ENCODE assay signal across 1 cellular context in the genomic region with DNA sequence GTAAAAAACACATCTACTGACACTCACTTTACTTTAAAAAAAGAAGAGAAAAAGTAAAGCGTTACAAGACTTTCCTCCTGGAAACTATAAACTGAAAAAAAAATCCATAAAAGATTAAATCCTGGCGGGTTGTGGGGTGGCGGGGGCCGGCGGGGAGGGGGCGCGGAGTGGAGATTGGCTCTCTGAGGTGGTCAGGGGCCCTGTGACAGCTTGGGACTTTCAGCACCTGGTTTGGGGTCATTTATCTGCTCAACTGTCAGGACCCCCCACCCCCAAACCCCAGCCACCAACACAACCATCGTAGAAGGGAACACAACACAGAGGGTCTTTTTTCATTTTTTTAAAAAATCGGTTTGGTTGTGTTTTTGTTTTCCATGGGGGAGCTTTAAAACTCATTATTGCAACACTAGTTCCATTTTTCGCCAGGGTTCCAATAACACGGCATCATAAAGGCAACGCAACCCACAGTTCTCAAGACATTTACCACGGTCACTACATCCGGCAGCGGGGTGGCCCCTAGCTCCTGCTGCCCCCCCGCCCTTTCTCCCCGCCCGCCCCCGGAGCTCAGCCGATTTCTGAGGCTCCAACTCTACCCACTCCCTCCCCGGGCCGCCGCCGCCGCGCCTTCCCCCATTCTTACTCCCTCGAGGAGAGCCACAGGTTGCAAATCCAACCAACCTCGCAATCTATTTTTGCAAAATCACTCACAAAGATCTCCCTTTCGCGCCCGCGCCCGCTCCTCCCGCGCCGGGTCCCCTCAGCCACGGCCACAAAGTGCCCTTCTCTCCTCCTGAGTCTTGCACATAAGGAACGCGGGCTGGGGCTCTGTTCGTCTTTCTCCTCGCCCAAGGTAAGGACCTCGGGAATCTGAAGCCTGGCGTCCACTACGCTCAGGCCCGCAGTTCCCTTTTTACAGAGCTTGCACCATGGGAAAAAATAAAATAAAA.
TF ChIP-seq lines count a peak whose summit lies in the region.

No MANE protein-coding gene starts in this region.

TF ChIP-seq in K562, 482 proteins besides CTCF, POLR2A, EP300 and RAD21 (continued from another document and continues in another):
- TF ChIP-seq ATF6 (CRISPR knock-in tag; IDR thresholded peaks at IDR 0.05) (no peak), SAFB2 (IDR thresholded peaks at IDR 0.05; ENCODE audit: borderline replicate concordance, low read depth, low read length, severe bottlenecking) (no peak), HNRNPL (IDR thresholded peaks at IDR 0.05; ENCODE audit: low read depth, low read length) (no peak), ZNF695 (CRISPR knock-in tag; IDR thresholded peaks at IDR 0.05) (no peak), MCM7 (IDR thresholded peaks at IDR 0.05) (no peak), HIVEP1 (CRISPR knock-in tag; IDR thresholded peaks at IDR 0.05) (no peak), CHD1 (IDR thresholded peaks at IDR 0.05; ENCODE audit: low read length) (peak; percentile 64), FOS (IDR thresholded peaks at IDR 0.05; ENCODE audit: extremely low read depth, insufficient read length) (no peak), MEF2A (IDR thresholded peaks at IDR 0.05; ENCODE audit: control insufficient read depth, low read depth, low read length) (no peak), SIX5 (IDR thresholded peaks at IDR 0.05; ENCODE audit: borderline replicate concordance in 1 of 2, insufficient read depth in 1 of 2, low read depth in 1 of 2, low read length in 2 of 2) (no peak), MYC (IDR thresholded peaks at IDR 0.05; ENCODE audit: low read depth, low read length) (0 out of 2 replicates have a peak, but pooled peaks have one; percentile 28), MYC (CRISPR knock-in tag; IDR thresholded peaks at IDR 0.05; ENCODE audit: borderline replicate concordance, low read depth) (no peak), E4F1 (CRISPR knock-in tag; IDR thresholded peaks at IDR 0.05; ENCODE audit: borderline replicate concordance) (no peak), ZNF639 (CRISPR knock-in tag; conservative IDR thresholded peaks at IDR 0.05 in 1 of 2, IDR thresholded peaks at IDR 0.05 in 1 of 2) (0 out of 4 replicates have a peak, but pooled peaks of 1 of the 2 experiments have one; percentile 10), SP2 (IDR thresholded peaks at IDR 0.05; ENCODE audit: extremely low read depth, low read depth, low read length, poor library complexity, severe bottlenecking) (no peak), MAFF (IDR thresholded peaks at IDR 0.05; ENCODE audit: low read length) (no peak), ZNF407 (IDR thresholded peaks at IDR 0.05; ENCODE audit: low read depth) (no peak), CREBBP (IDR thresholded peaks at IDR 0.05; ENCODE audit: low read depth, low read length) (no peak), TEAD2 (tag; IDR thresholded peaks at IDR 0.05) (no peak), POLR2H (tag; IDR thresholded peaks at IDR 0.05; ENCODE audit: low read depth) (no peak; the same call in 1 of the 2 replicates), ETV1 (tag; conservative IDR thresholded peaks at IDR 0.05; ENCODE audit: low read depth) (peak; percentile 47; the same call in 1 of the 2 replicates), NR2C2 (CRISPR knock-in tag; IDR thresholded peaks at IDR 0.05) (no peak), NR2C2 (tag; IDR thresholded peaks at IDR 0.05) (no peak), MAZ (CRISPR knock-in tag; conservative IDR thresholded peaks at IDR 0.05 in 1 of 2, IDR thresholded peaks at IDR 0.05 in 1 of 2) (peak in 1 of 2 experiments; percentile 43; a peak in 1 of 4 replicates), RBM22 (IDR thresholded peaks at IDR 0.05; ENCODE audit: low read depth, low read length, poor library complexity, severe bottlenecking) (peak; percentile 51), RBBP5 (IDR thresholded peaks at IDR 0.05; ENCODE audit: borderline replicate concordance, insufficient read depth, low read length, poor library complexity, severe bottlenecking) (peak; percentile 20), ZBTB9 (CRISPR knock-in tag; IDR thresholded peaks at IDR 0.05) (no peak), RBFOX2 (IDR thresholded peaks at IDR 0.05; ENCODE audit: low read depth, low read length) (peak; percentile 77), TEAD4 (IDR thresholded peaks at IDR 0.05; ENCODE audit: low read length) (no peak), TEAD4 (CRISPR knock-in tag; IDR thresholded peaks at IDR 0.05; ENCODE audit: borderline replicate concordance) (no peak), IFI16 (CRISPR knock-in tag; IDR thresholded peaks at IDR 0.05) (no peak)
- TF ChIP-seq, protein P1, sequence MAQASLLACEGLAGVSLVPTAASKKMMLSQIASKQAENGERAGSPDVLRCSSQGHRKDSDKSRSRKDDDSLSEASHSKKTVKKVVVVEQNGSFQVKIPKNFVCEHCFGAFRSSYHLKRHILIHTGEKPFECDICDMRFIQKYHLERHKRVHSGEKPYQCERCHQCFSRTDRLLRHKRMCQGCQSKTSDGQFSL (CRISPR knock-in tag; IDR thresholded peaks at IDR 0.05), result no peak
- TF ChIP-seq, protein P1 (tag; IDR thresholded peaks at IDR 0.05), result 0 out of 4 replicates have a peak, but pooled peaks of 1 of the 2 experiments have one; percentile 21
- TF ChIP-seq, protein P2, sequence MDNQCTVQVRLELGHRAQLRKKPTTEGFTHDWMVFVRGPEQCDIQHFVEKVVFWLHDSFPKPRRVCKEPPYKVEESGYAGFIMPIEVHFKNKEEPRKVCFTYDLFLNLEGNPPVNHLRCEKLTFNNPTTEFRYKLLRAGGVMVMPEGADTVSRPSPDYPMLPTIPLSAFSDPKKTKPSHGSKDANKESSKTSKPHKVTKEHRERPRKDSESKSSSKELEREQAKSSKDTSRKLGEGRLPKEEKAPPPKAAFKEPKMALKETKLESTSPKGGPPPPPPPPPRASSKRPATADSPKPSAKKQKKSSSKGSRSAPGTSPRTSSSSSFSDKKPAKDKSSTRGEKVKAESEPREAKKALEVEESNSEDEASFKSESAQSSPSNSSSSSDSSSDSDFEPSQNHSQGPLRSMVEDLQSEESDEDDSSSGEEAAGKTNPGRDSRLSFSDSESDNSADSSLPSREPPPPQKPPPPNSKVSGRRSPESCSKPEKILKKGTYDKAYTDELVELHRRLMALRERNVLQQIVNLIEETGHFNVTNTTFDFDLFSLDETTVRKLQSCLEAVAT (IDR thresholded peaks at IDR 0.05), result peak; percentile 10 to 88; a peak in 3 of 4 replicates
- TF ChIP-seq, protein P3, sequence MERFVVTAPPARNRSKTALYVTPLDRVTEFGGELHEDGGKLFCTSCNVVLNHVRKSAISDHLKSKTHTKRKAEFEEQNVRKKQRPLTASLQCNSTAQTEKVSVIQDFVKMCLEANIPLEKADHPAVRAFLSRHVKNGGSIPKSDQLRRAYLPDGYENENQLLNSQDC (CRISPR knock-in tag; IDR thresholded peaks at IDR 0.05), result 0 out of 2 replicates have a peak, but pooled peaks have one; percentile 21
